In the genomic region with DNA sequence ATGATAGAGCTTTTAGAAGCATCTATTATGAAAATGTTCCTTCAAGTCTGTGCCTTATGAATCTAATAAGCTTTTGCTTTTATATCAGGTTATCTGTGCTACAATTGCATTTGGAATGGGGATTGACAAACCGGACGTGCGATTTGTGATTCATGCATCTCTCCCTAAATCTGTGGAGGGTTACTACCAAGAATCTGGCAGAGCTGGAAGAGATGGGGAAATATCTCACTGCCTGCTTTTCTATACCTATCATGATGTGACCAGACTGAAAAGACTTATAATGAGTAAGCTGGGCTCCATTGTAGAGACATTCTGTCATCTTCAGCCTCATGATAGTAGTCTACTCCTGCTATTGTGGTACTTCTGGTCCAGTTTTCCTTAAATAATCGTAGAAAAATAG, we compare ENCODE assay signal across 18 cellular contexts.
"Had no signal": no experiment of that assay in that cellular context is flagged by ENCODE, and none has a peak within 500 bp of the region (broad histone marks: within the 10 kb centered on the region; RNA-seq: fewer than 3 reads in every experiment).

No MANE protein-coding gene starts in this region.

- H3K27ac ChIP-seq: epithelial cell of prostate, esophagus squamous epithelium, gastrocnemius medialis, heart right ventricle, neutrophil, skin epidermis had no signal

- H3K27me3 ChIP-seq: esophagus squamous epithelium, gastrocnemius medialis, heart right ventricle, neutrophil had no signal

- H3K4me3 ChIP-seq: esophagus squamous epithelium, gastrocnemius medialis, heart right ventricle, skin epidermis had no signal

- H3K9me3 ChIP-seq: esophagus squamous epithelium, gastrocnemius medialis, heart right ventricle, neutrophil had no signal

- H3K36me3 ChIP-seq: esophagus squamous epithelium, gastrocnemius medialis, neutrophil had no signal

- DNase-seq: effector memory CD4-positive, alpha-beta T cell; esophagus squamous epithelium; gastrocnemius medialis; heart right ventricle; islet precursor cell; mammary epithelial cell; naive thymus-derived CD4-positive, alpha-beta T cell; nephron progenitor cell; stimulated activated CD4-positive, alpha-beta T cell treated with anti-CD3 and anti-CD28 coated beads, Interleukin-2, amount 100 ng/mL, for 24 hours; stimulated activated CD4-positive, alpha-beta T cell treated with anti-CD3 and anti-CD28 coated beads, Interleukin-4, amount 100 ng/mL, for 4 hours; stimulated activated naive B cell treated with anti-CD40 and anti-IgM and Interleukin-4, amounts not matched to agents 10 μg/mL and 1 μg/mL and 100 μg/mL, for 72 hours; stimulated activated naive CD8-positive, alpha-beta T cell treated with anti-CD3 and anti-CD28 coated beads, Interleukin-15, amount 100 ng/mL, for 72 hours; substantia nigra had no signal

- H3K4me1 ChIP-seq: esophagus squamous epithelium, gastrocnemius medialis, heart right ventricle had no signal

- ATAC-seq: heart right ventricle; left lobe of liver; naive thymus-derived CD4-positive, alpha-beta T cell; sciatic nerve; stimulated activated naive B cell treated with anti-CD40 and anti-IgM and Interleukin-4, amounts not matched to agents 10 μg/mL and 1 μg/mL and 100 μg/mL, for 72 hours; stimulated activated naive CD8-positive, alpha-beta T cell treated with anti-CD3 and anti-CD28 coated beads, Interleukin-15, amount 100 ng/mL, for 72 hours had no signal
